ENCODE assay signal across 20 cellular contexts in the genomic region with DNA sequence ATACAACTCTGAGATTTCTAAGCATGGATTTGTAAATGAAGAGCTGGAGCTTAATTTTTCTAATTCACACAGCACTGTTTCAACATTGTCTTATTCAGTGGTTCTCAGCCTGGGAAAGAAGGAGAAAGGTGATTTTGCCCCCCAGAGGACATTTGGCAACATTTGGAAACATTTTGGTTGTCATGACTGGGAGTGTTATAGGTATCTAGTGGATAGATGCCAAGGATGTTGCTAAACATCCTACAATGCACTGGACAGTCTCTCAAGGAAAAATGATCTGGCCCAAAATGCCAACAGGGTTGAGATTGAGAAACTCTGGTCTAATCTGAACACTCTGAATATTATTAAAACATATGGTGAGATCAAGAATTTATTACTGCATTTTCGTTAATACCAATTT. TPM values are rescaled to one million over a fixed set of nuclear protein-coding genes. Genes with fewer than 3 reads are reported as not detected.
DNase-seq lines count a peak whose midpoint lies in the region; TF ChIP-seq lines count a peak whose summit lies in the region.
"Had no signal": no experiment of that assay in that cellular context is flagged by ENCODE, and none has a peak within 500 bp of the region (broad histone marks: within the 10 kb centered on the region; RNA-seq: fewer than 3 reads in every experiment).

No MANE protein-coding gene starts in this region.

- no peaks in the 10 kb centered on the region for H3K4me1 ChIP-seq in breast epithelium
- H3K4me1 ChIP-seq in tibial artery = peaks cover 0 to 57% (median 26%) of the 10 kb centered on the region in 4 donors

- no peak overlapping the region for H3K4me3 Mint-ChIP-seq in MCF 10A (ENCODE audit: unreplicated experiment)
- no peak overlapping the region for H3K4me3 Mint-ChIP-seq in activated naive CD4-positive, alpha-beta T cell treated with anti-CD3 and anti-CD28 coated beads for 36 hours
- H3K4me3 Mint-ChIP-seq: CD14-positive monocyte had no signal

- POLR2A ChIA-PET in MCF 10A (lab: Yijun Ruan, JAX) = interaction anchor here (0.6 to 14.6 kb wide), 12 partner anchors 15 to 286 kb away, joined by 3 to 241 read pairs (median 8); a partner anchor contains a TSS

- peak overlapping the region; percentile 65 for H3K27ac Mint-ChIP-seq in MCF 10A (ENCODE audit: low read depth, unreplicated experiment)
- no peak overlapping the region for H3K27ac Mint-ChIP-seq in activated naive CD4-positive, alpha-beta T cell treated with anti-CD3 and anti-CD28 coated beads for 36 hours
- H3K27ac Mint-ChIP-seq: activated naive CD4-positive, alpha-beta T cell treated with anti-CD3 and anti-CD28 coated beads, Interleukin-2, amount 50 U/mL, for 72 hours; CD14-positive monocyte had no signal

- CTCF ChIA-PET in MCF 10A (lab: Yijun Ruan, JAX) = interaction anchor here (0.6 to 4.8 kb wide), 17 partner anchors 13 to 359 kb away, joined by 3 to 27 read pairs (median 4); a partner anchor contains a TSS
- CTCF ChIA-PET in activated naive CD4-positive, alpha-beta T cell treated with anti-CD3 and anti-CD28 coated beads for 36 hours (lab: Charles Lee) = interaction anchor here (1.0 kb wide), 1 partner anchor 44 kb away, joined by 3 read pairs; no protein-coding TSS in a partner anchor

- peaks cover 26% of the 10 kb centered on the region for H3K4me1 Mint-ChIP-seq in MCF 10A (ENCODE audit: insufficient read depth, unreplicated experiment)
- peaks cover 8% of the 10 kb centered on the region for H3K4me1 Mint-ChIP-seq in activated naive CD4-positive, alpha-beta T cell treated with anti-CD3 and anti-CD28 coated beads for 36 hours (ENCODE audit: low read depth)

- BruUV-seq in MCF 10A (replicated peaks; lab: Mats Ljungman, UMichigan) = no TSS peak

- peak; percentile 96 for DNase-seq in MCF 10A (ENCODE audit: unreplicated experiment)
- no peak for DNase-seq in breast epithelium (ENCODE audit: low spot score in 2 of 2)
- DNase-seq in SW 1271 (lab: John Stamatoyannopoulos, UW) = peak; percentile 25 to 56
- DNase-seq in fibroblast of villous mesenchyme (ENCODE audit: low read depth) = peak; percentile 64
- no peak for DNase-seq in tibial artery
- no peak for DNase-seq in glomerular visceral epithelial cell (ENCODE audit: extremely low spot score)
- DNase-seq in NCI-H82 treated with DMSO at 0.1 percent for 48 hours (lab: John Stamatoyannopoulos, UW; ENCODE audit: unreplicated experiment) = no peak
- no peak for DNase-seq in activated naive CD4-positive, alpha-beta T cell treated with anti-CD3 and anti-CD28 coated beads for 36 hours
- DNase-seq: 8988T, brain microvascular endothelial cell, esophagus squamous epithelium, hypothalamus, mucosa of descending colon, NCI-H1417 treated with DMSO at 0.1 percent for 48 hours, NCI-H774, Peyer's patch had no signal

- peaks cover 8% of the 10 kb centered on the region for H3K36me3 Mint-ChIP-seq in MCF 10A (ENCODE audit: insufficient read depth, unreplicated experiment)
- no peaks in the 10 kb centered on the region for H3K36me3 Mint-ChIP-seq in activated naive CD4-positive, alpha-beta T cell treated with anti-CD3 and anti-CD28 coated beads for 36 hours (ENCODE audit: low read depth)

- TF ChIP-seq CTCF in MCF 10A (IDR thresholded peaks at IDR 0.05; ENCODE audit: unreplicated experiment) = no peak
- TF ChIP-seq CTCF in breast epithelium (IDR thresholded peaks at IDR 0.05) = no peak
- TF ChIP-seq CTCF in fibroblast of villous mesenchyme (IDR thresholded peaks at IDR 0.05; ENCODE audit: insufficient read depth, low read depth, low read length) = no peak
- TF ChIP-seq CTCF in tibial artery (IDR thresholded peaks at IDR 0.05) = no peak

- no peak overlapping the region for H3K4me3 ChIP-seq in breast epithelium
- no peak overlapping the region for H3K4me3 ChIP-seq in fibroblast of villous mesenchyme (ENCODE audit: low read depth, low read length)
- no peak overlapping the region for H3K4me3 ChIP-seq in tibial artery
- H3K4me3 ChIP-seq: esophagus squamous epithelium, mucosa of descending colon, Peyer's patch, tibial nerve had no signal

- no peaks in the 10 kb centered on the region for H3K27me3 ChIP-seq in breast epithelium
- no peaks in the 10 kb centered on the region for H3K27me3 ChIP-seq in tibial artery
- H3K27me3 ChIP-seq: brain microvascular endothelial cell, esophagus squamous epithelium, Peyer's patch, tibial nerve had no signal

- H3K9me3 Mint-ChIP-seq in MCF 10A (ENCODE audit: unreplicated experiment) = no peaks in the 10 kb centered on the region
- no peaks in the 10 kb centered on the region for H3K9me3 Mint-ChIP-seq in activated naive CD4-positive, alpha-beta T cell treated with anti-CD3 and anti-CD28 coated beads for 36 hours
- H3K9me3 Mint-ChIP-seq: activated naive CD4-positive, alpha-beta T cell treated with anti-CD3 and anti-CD28 coated beads, Interleukin-2, amount 50 U/mL, for 72 hours had no signal

- no peaks in the 10 kb centered on the region for H3K9me3 ChIP-seq in breast epithelium
- H3K9me3 ChIP-seq in tibial artery = no peaks in the 10 kb centered on the region
- H3K9me3 ChIP-seq: esophagus squamous epithelium, mucosa of descending colon, Peyer's patch, tibial nerve had no signal

- no peak for TF ChIP-seq POLR2A in breast epithelium (IDR thresholded peaks at IDR 0.05)

- H3K27me3 Mint-ChIP-seq in MCF 10A (ENCODE audit: insufficient read depth, unreplicated experiment) = no peaks in the 10 kb centered on the region
- peaks cover 37% of the 10 kb centered on the region for H3K27me3 Mint-ChIP-seq in activated naive CD4-positive, alpha-beta T cell treated with anti-CD3 and anti-CD28 coated beads for 36 hours (ENCODE audit: low read depth)

- H3K36me3 ChIP-seq in breast epithelium (no peaks in the 10 kb centered on the region), tibial artery (no peaks in the 10 kb centered on the region)
- H3K36me3 ChIP-seq: brain microvascular endothelial cell, esophagus squamous epithelium, Peyer's patch, tibial nerve had no signal

- no peak overlapping the region for H3K27ac ChIP-seq in breast epithelium
- H3K27ac ChIP-seq in tibial artery = peak overlapping the region; percentile 39 to 98
- H3K27ac ChIP-seq: brain microvascular endothelial cell, Peyer's patch had no signal

- intact Hi-C loops in MCF 10A (cut with micrococcal nuclease) = loop anchor here (5.0 kb wide), 1 partner anchor 38 kb away; no protein-coding TSS in a partner anchor
- intact Hi-C loops in breast epithelium (cut with DNase I; ENCODE audit: low total_unique reads) = no loop called here
- intact Hi-C loops in tibial artery (cut with DNase I; ENCODE audit: low total_unique reads) = no loop called here
- intact Hi-C loops in activated naive CD4-positive, alpha-beta T cell treated with anti-CD3 and anti-CD28 coated beads for 36 hours (cut with micrococcal nuclease) = no loop called here

RNA-seq across cellular contexts. Expression of a gene that starts 3.8 kb away (rescaled TPM):
- total RNA-seq in MCF 10A (2022) = 155 and 171 TPM in 2 replicates
- 100 to 1,000 TPM in 1 of 3 donors, 10 to 100 TPM in 2; 63.3 to 311 (median 97.6) TPM for total RNA-seq in breast epithelium
- total RNA-seq in fibroblast of villous mesenchyme = 130 and 224 TPM in 2 replicates
- not detected for total RNA-seq in activated naive CD4-positive, alpha-beta T cell treated with anti-CD3 and anti-CD28 coated beads for 36 hours
- total RNA-seq: T-helper 1 cell treated with Interleukin-12 subunit alpha and Interleukin-12 subunit beta and Interleukin-4 antibody, amounts not matched to agents 30 ng/mL and 1 ng/mL, for 36 hours had no signal

RNA-seq across cellular contexts. Expression of a gene that starts 29.1 kb away (rescaled TPM):
- 225 and 267 TPM in 2 replicates for total RNA-seq in MCF 10A (2022)
- 100 to 1,000 TPM; 117 to 729 (median 154) TPM for total RNA-seq in breast epithelium
- total RNA-seq in fibroblast of villous mesenchyme = 288 and 887 TPM in 2 replicates
- total RNA-seq in activated naive CD4-positive, alpha-beta T cell treated with anti-CD3 and anti-CD28 coated beads for 36 hours = under 1 TPM in 1 of 2 experiments, not detected in 1; 0.35 TPM
- total RNA-seq: activated naive CD4-positive, alpha-beta T cell treated with anti-CD3 and anti-CD28 coated beads, Interleukin-2, amount 50 U/mL, for 72 hours had no signal

Comparison
In these comparisons a context has a peak if more than half of its experiments do, and no peak if none do; other contexts are left out.
1. DNase-seq: peak in MCF 10A (single experiment), SW 1271 (2 of 2) and fibroblast of villous mesenchyme (single experiment); none in breast epithelium (0 of 2), tibial artery (0 of 2), glomerular visceral epithelial cell (single experiment), NCI-H82 treated with DMSO at 0.1 percent for 48 hours (single experiment) and activated naive CD4-positive, alpha-beta T cell treated with anti-CD3 and anti-CD28 coated beads for 36 hours (single experiment).
2. H3K27ac ChIP-seq: peak in tibial artery (2 of 2); none in breast epithelium (0 of 2).
3. RNA of a gene that starts 3.8 kb away (total RNA-seq): 130 to 224 TPM in fibroblast of villous mesenchyme, 155 to 171 TPM in MCF 10A and 63.3 to 311 TPM in breast epithelium; not detected in activated naive CD4-positive, alpha-beta T cell treated with anti-CD3 and anti-CD28 coated beads for 36 hours; every median in the first group is over 10 times any median in the second.
4. RNA of a gene that starts 29.1 kb away (total RNA-seq): 288 to 887 TPM in fibroblast of villous mesenchyme, 225 to 267 TPM in MCF 10A and 117 to 729 TPM in breast epithelium; 0.35 TPM in activated naive CD4-positive, alpha-beta T cell treated with anti-CD3 and anti-CD28 coated beads for 36 hours; every median in the first group is over 10 times any median in the second.